12 cellular contexts compared by ENCODE assay signal in genomic region chr10:104347295-104348045, GRCh38.
"Had no signal": no experiment of that assay in that cellular context is flagged by ENCODE, and none has a peak within 500 bp of the region (broad histone marks: within the 10 kb centered on the region; RNA-seq: fewer than 3 reads in every experiment).

No MANE protein-coding gene starts in this region.

- H3K9me3 ChIP-seq: esophagus muscularis mucosa, lower lobe of right lung, testis, upper lobe of left lung had no signal

- H3K4me1 Mint-ChIP-seq: neural crest cell had no signal

- H3K36me3 ChIP-seq: esophagus muscularis mucosa, lower lobe of right lung, upper lobe of left lung had no signal

- H3K4me3 Mint-ChIP-seq: activated naive CD4-positive, alpha-beta T cell treated with anti-CD3 and anti-CD28 coated beads for 36 hours; activated T-helper 17 cell treated with anti-CD3 and anti-CD28 coated beads, Interleukin-2, amount 50 U/mL, for 72 hours; mesothelial cell of epicardium; neural crest cell; stimulated activated naive CD8-positive, alpha-beta T cell treated with anti-CD3 and anti-CD28 coated beads, Interleukin-15, amount 100 ng/mL, for 72 hours had no signal

- DNase-seq: activated naive CD4-positive, alpha-beta T cell treated with anti-CD3 and anti-CD28 coated beads for 36 hours; amniotic stem cell; left colon; lower lobe of right lung; stimulated activated naive CD8-positive, alpha-beta T cell treated with anti-CD3 and anti-CD28 coated beads, Interleukin-15, amount 100 ng/mL, for 72 hours; testis; upper lobe of left lung had no signal

- ATAC-seq: activated T-helper 17 cell treated with anti-CD3 and anti-CD28 coated beads, Interleukin-2, amount 50 U/mL, for 72 hours; left colon; lower lobe of right lung; sciatic nerve; stimulated activated naive CD8-positive, alpha-beta T cell treated with anti-CD3 and anti-CD28 coated beads, Interleukin-15, amount 100 ng/mL, for 72 hours had no signal

- H3K27me3 Mint-ChIP-seq: activated T-helper 17 cell treated with anti-CD3 and anti-CD28 coated beads, Interleukin-2, amount 50 U/mL, for 72 hours; stimulated activated naive CD8-positive, alpha-beta T cell treated with anti-CD3 and anti-CD28 coated beads, Interleukin-15, amount 100 ng/mL, for 72 hours had no signal

- H3K36me3 Mint-ChIP-seq: mesothelial cell of epicardium had no signal

- H3K4me3 ChIP-seq: esophagus muscularis mucosa, lower lobe of right lung, testis, upper lobe of left lung had no signal

- H3K27me3 ChIP-seq: esophagus muscularis mucosa, testis, upper lobe of left lung had no signal

- H3K27ac Mint-ChIP-seq: activated naive CD4-positive, alpha-beta T cell treated with anti-CD3 and anti-CD28 coated beads for 36 hours; activated T-helper 17 cell treated with anti-CD3 and anti-CD28 coated beads, Interleukin-2, amount 50 U/mL, for 72 hours; mesothelial cell of epicardium; stimulated activated naive CD8-positive, alpha-beta T cell treated with anti-CD3 and anti-CD28 coated beads, Interleukin-15, amount 100 ng/mL, for 72 hours had no signal

- H3K9me3 Mint-ChIP-seq: activated T-helper 17 cell treated with anti-CD3 and anti-CD28 coated beads, Interleukin-2, amount 50 U/mL, for 72 hours; mesothelial cell of epicardium; neural crest cell; stimulated activated naive CD8-positive, alpha-beta T cell treated with anti-CD3 and anti-CD28 coated beads, Interleukin-15, amount 100 ng/mL, for 72 hours had no signal

- H3K27ac ChIP-seq: esophagus muscularis mucosa, lower lobe of right lung, testis had no signal
